Comparison of ENCODE assay signal across 13 cellular contexts in genomic region chr7:130394421-130395188, GRCh38. TPM values are rescaled to one million over a fixed set of nuclear protein-coding genes. Genes with fewer than 3 reads are reported as not detected.
DNase-seq lines count a peak whose midpoint lies in the region; ATAC-seq and TF ChIP-seq lines count a peak whose summit lies in the region.
"Had no signal": no experiment of that assay in that cellular context is flagged by ENCODE, and none has a peak within 500 bp of the region (broad histone marks: within the 10 kb centered on the region; RNA-seq: fewer than 3 reads in every experiment).

No MANE protein-coding gene starts in this region.

- peak overlapping the region; percentile 28 for H3K4me3 Mint-ChIP-seq in activated T-helper 1 cell treated with anti-CD3 and anti-CD28 coated beads, Interleukin-12 subunit alpha, Interleukin-12 subunit beta, Interleukin-2, Interleukin-4 antibody, amounts not matched to agents 30 ng/mL and 10 ng/mL and 1 ng/mL, durations not matched to agents 14 hours and 24 hours and 36 hours
- no peak overlapping the region for H3K4me3 Mint-ChIP-seq in nephron progenitor cell
- H3K4me3 Mint-ChIP-seq: H9 had no signal

- peak; percentile 71 for DNase-seq in GDM1 (lab: John Stamatoyannopoulos, UW)
- DNase-seq in NCI-H1436 treated with DMSO at 0.1 percent for 48 hours (lab: John Stamatoyannopoulos, UW), result peak; percentile 33
- no peak for DNase-seq in activated T-helper 1 cell treated with anti-CD3 and anti-CD28 coated beads, Interleukin-12 subunit alpha, Interleukin-12 subunit beta, Interleukin-2, Interleukin-4 antibody, amounts not matched to agents 30 ng/mL and 10 ng/mL and 1 ng/mL, durations not matched to agents 14 hours and 24 hours and 36 hours (ENCODE audit: low spot score)
- DNase-seq in nephron progenitor cell, result no peak
- DNase-seq: DMS153; H9; NCI-H226; stimulated activated CD4-positive, alpha-beta T cell treated with anti-CD3 and anti-CD28 coated beads, Interleukin-2, amount 100 ng/mL, for 48 hours had no signal

- no peak for TF ChIP-seq CTCF in nephron progenitor cell (IDR thresholded peaks at IDR 0.05)

- peaks cover 10% of the 10 kb centered on the region for H3K36me3 Mint-ChIP-seq in activated T-helper 1 cell treated with anti-CD3 and anti-CD28 coated beads, Interleukin-12 subunit alpha, Interleukin-12 subunit beta, Interleukin-2, Interleukin-4 antibody, amounts not matched to agents 30 ng/mL and 10 ng/mL and 1 ng/mL, durations not matched to agents 14 hours and 24 hours and 36 hours (ENCODE audit: low read depth)
- peaks cover 16% of the 10 kb centered on the region for H3K36me3 Mint-ChIP-seq in nephron progenitor cell (ENCODE audit: low read depth)

- ATAC-seq in GM18519 (IDR thresholded peaks at IDR 0.05; ENCODE audit: low FRiP score, unreplicated experiment), result no peak
- ATAC-seq in HG03045 (IDR thresholded peaks at IDR 0.05; ENCODE audit: unreplicated experiment), result no peak
- ATAC-seq in GM18502 (IDR thresholded peaks at IDR 0.05; ENCODE audit: poor library complexity, unreplicated experiment), result no peak
- ATAC-seq in HG03175 (IDR thresholded peaks at IDR 0.05; ENCODE audit: unreplicated experiment), result no peak

- peaks cover 15% of the 10 kb centered on the region for H3K4me1 Mint-ChIP-seq in activated T-helper 1 cell treated with anti-CD3 and anti-CD28 coated beads, Interleukin-12 subunit alpha, Interleukin-12 subunit beta, Interleukin-2, Interleukin-4 antibody, amounts not matched to agents 30 ng/mL and 10 ng/mL and 1 ng/mL, durations not matched to agents 14 hours and 24 hours and 36 hours (ENCODE audit: low read depth)
- H3K4me1 Mint-ChIP-seq in nephron progenitor cell, result peaks cover 73% of the 10 kb centered on the region

- intact Hi-C loops in activated T-helper 1 cell treated with anti-CD3 and anti-CD28 coated beads, Interleukin-12 subunit alpha, Interleukin-12 subunit beta, Interleukin-2, Interleukin-4 antibody, amounts not matched to agents 30 ng/mL and 10 ng/mL and 1 ng/mL, durations not matched to agents 14 hours and 24 hours and 36 hours (cut with micrococcal nuclease), result no loop called here

- no peaks in the 10 kb centered on the region for H3K9me3 Mint-ChIP-seq in activated T-helper 1 cell treated with anti-CD3 and anti-CD28 coated beads, Interleukin-12 subunit alpha, Interleukin-12 subunit beta, Interleukin-2, Interleukin-4 antibody, amounts not matched to agents 30 ng/mL and 10 ng/mL and 1 ng/mL, durations not matched to agents 14 hours and 24 hours and 36 hours
- H3K9me3 Mint-ChIP-seq in nephron progenitor cell, result no peaks in the 10 kb centered on the region
- H3K9me3 Mint-ChIP-seq: H9 had no signal

- H3K27ac Mint-ChIP-seq in activated T-helper 1 cell treated with anti-CD3 and anti-CD28 coated beads, Interleukin-12 subunit alpha, Interleukin-12 subunit beta, Interleukin-2, Interleukin-4 antibody, amounts not matched to agents 30 ng/mL and 10 ng/mL and 1 ng/mL, durations not matched to agents 14 hours and 24 hours and 36 hours, result no peak overlapping the region
- peak overlapping the region; percentile 92 for H3K27ac Mint-ChIP-seq in nephron progenitor cell

- no peaks in the 10 kb centered on the region for H3K27me3 Mint-ChIP-seq in activated T-helper 1 cell treated with anti-CD3 and anti-CD28 coated beads, Interleukin-12 subunit alpha, Interleukin-12 subunit beta, Interleukin-2, Interleukin-4 antibody, amounts not matched to agents 30 ng/mL and 10 ng/mL and 1 ng/mL, durations not matched to agents 14 hours and 24 hours and 36 hours (ENCODE audit: insufficient read depth)
- no peaks in the 10 kb centered on the region for H3K27me3 Mint-ChIP-seq in nephron progenitor cell (ENCODE audit: low read depth, poor library complexity)

RNA-seq across cellular contexts. Expression of gene CPA1, which starts 14.3 kb away (rescaled TPM):
- not detected in 2 replicates for total RNA-seq in activated T-helper 1 cell treated with anti-CD3 and anti-CD28 coated beads, Interleukin-12 subunit alpha, Interleukin-12 subunit beta, Interleukin-2, Interleukin-4 antibody, amounts not matched to agents 30 ng/mL and 10 ng/mL and 1 ng/mL, durations not matched to agents 14 hours and 24 hours and 36 hours
- total RNA-seq: endothelial cell of umbilical vein, H9 had no signal

RNA-seq across cellular contexts. Expression of gene CEP41, which starts 46.2 kb away (rescaled TPM):
- total RNA-seq in activated T-helper 1 cell treated with anti-CD3 and anti-CD28 coated beads, Interleukin-12 subunit alpha, Interleukin-12 subunit beta, Interleukin-2, Interleukin-4 antibody, amounts not matched to agents 30 ng/mL and 10 ng/mL and 1 ng/mL, durations not matched to agents 14 hours and 24 hours and 36 hours, result 17.1 and 17.8 TPM in 2 replicates

RNA-seq across cellular contexts. Expression of gene CPA5, which starts 50.0 kb away (rescaled TPM):
- 0.69 and 1.3 TPM in 2 replicates for total RNA-seq in activated T-helper 1 cell treated with anti-CD3 and anti-CD28 coated beads, Interleukin-12 subunit alpha, Interleukin-12 subunit beta, Interleukin-2, Interleukin-4 antibody, amounts not matched to agents 30 ng/mL and 10 ng/mL and 1 ng/mL, durations not matched to agents 14 hours and 24 hours and 36 hours
- total RNA-seq: endothelial cell of umbilical vein, H9 had no signal

Comparison
In these comparisons a context has a peak if more than half of its experiments do, and no peak if none do; other contexts are left out.
1. DNase-seq: peak in GDM1 (single experiment) and NCI-H1436 treated with DMSO at 0.1 percent for 48 hours (single experiment); none in activated T-helper 1 cell treated with anti-CD3 and anti-CD28 coated beads, Interleukin-12 subunit alpha, Interleukin-12 subunit beta, Interleukin-2, Interleukin-4 antibody, amounts not matched to agents 30 ng/mL and 10 ng/mL and 1 ng/mL, durations not matched to agents 14 hours and 24 hours and 36 hours (single experiment) and nephron progenitor cell (single experiment).